16 cellular contexts compared by ENCODE assay signal in the genomic region with DNA sequence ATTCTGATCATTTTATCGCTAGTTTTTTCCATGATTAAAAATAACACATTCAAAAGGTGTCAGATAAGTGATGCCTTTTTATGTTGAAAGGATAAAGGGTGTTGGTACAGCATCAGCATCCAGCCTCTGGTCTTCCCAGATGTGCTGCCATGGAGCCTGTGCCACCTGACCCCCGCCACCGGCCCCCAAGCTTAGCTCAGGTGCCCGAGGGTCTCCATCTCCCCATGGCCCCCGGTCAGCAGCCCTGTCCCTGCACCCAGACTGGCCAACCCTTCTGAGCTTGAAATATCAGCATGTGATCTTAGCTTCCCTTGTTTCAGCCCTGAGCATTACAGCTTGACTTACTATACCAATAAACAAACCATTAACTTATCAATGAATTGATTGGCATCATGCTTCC. TPM values are rescaled to one million over a fixed set of nuclear protein-coding genes. Genes with fewer than 3 reads are reported as not detected.
DNase-seq lines count a peak whose midpoint lies in the region; ATAC-seq, FAIRE-seq and TF ChIP-seq lines count a peak whose summit lies in the region.
"Had no signal": no experiment of that assay in that cellular context is flagged by ENCODE, and none has a peak within 500 bp of the region (broad histone marks: within the 10 kb centered on the region; RNA-seq: fewer than 3 reads in every experiment).

No MANE protein-coding gene starts in this region.

- FAIRE-seq in GM12891 (lab: Jason Lieb, UNC): no peak
- FAIRE-seq: GM12878 had no signal

- no peaks in the 10 kb centered on the region for H3K9me3 Mint-ChIP-seq in stimulated activated naive CD8-positive, alpha-beta T cell treated with anti-CD3 and anti-CD28 coated beads, Interleukin-15, Interleukin-2, amounts not matched to agents 100 ng/mL and 50 ng/mL, for 24 hours
- no peaks in the 10 kb centered on the region for H3K9me3 Mint-ChIP-seq in stimulated activated naive CD8-positive, alpha-beta T cell treated with anti-CD3 and anti-CD28 coated beads, Interleukin-15, amount 100 ng/mL, for 72 hours
- H3K9me3 Mint-ChIP-seq in brain: peaks cover 0 to 4% (median 0%) of the 10 kb centered on the region in 5 experiments
- H3K9me3 Mint-ChIP-seq in CD14-positive monocyte: peaks cover 2 to 10% (median 4%) of the 10 kb centered on the region in 7 donors
- H3K9me3 Mint-ChIP-seq: activated naive CD4-positive, alpha-beta T cell treated with anti-CD3 and anti-CD28 coated beads, Interleukin-2, amount 50 U/mL, for 72 hours had no signal

- H3K4me3 ChIP-seq in mesodermal cell (ENCODE audit: extremely low read depth, insufficient read depth, low read length, poor library complexity, severe bottlenecking): no peak overlapping the region
- H3K4me3 ChIP-seq: colonic mucosa, GM12878, tibial nerve had no signal

- no peak for ATAC-seq in stimulated activated naive CD8-positive, alpha-beta T cell treated with anti-CD3 and anti-CD28 coated beads, Interleukin-15, amount 100 ng/mL, for 72 hours
- ATAC-seq: GM12878 had no signal

- no peaks in the 10 kb centered on the region for H3K9me3 ChIP-seq in mesodermal cell (ENCODE audit: control insufficient read depth, low read length)
- H3K9me3 ChIP-seq: colonic mucosa, tibial nerve had no signal

- H3K36me3 Mint-ChIP-seq in stimulated activated naive CD8-positive, alpha-beta T cell treated with anti-CD3 and anti-CD28 coated beads, Interleukin-15, Interleukin-2, amounts not matched to agents 100 ng/mL and 50 ng/mL, for 24 hours (ENCODE audit: low read depth): peaks cover 69% of the 10 kb centered on the region
- H3K36me3 Mint-ChIP-seq in brain: peaks cover 60% of the 10 kb centered on the region
- peaks cover 16 to 24% of the 10 kb centered on the region in 2 donors for H3K36me3 Mint-ChIP-seq in CD14-positive monocyte

- H3K4me3 Mint-ChIP-seq in stimulated activated naive CD8-positive, alpha-beta T cell treated with anti-CD3 and anti-CD28 coated beads, Interleukin-15, Interleukin-2, amounts not matched to agents 100 ng/mL and 50 ng/mL, for 24 hours: no peak overlapping the region
- peak overlapping the region in 1 of 2 donors; percentile 35 for H3K4me3 Mint-ChIP-seq in stimulated activated naive CD8-positive, alpha-beta T cell treated with anti-CD3 and anti-CD28 coated beads, Interleukin-15, amount 100 ng/mL, for 72 hours
- H3K4me3 Mint-ChIP-seq in brain: peak overlapping the region in 1 of 5 experiments; percentile 8
- no peak overlapping the region for H3K4me3 Mint-ChIP-seq in CD14-positive monocyte

- TF ChIP-seq CTCF in brain (conservative IDR thresholded peaks at IDR 0.05) (no peak), CD14-positive monocyte (IDR thresholded peaks at IDR 0.05) (no peak)

- intact Hi-C loops in CD14-positive monocyte (cut with micrococcal nuclease): no loop called here

- no peak for TF ChIP-seq POLR2A in GM12891 (IDR thresholded peaks at IDR 0.05; ENCODE audit: low read depth, low read length)

- H3K4me1 Mint-ChIP-seq in stimulated activated naive CD8-positive, alpha-beta T cell treated with anti-CD3 and anti-CD28 coated beads, Interleukin-15, Interleukin-2, amounts not matched to agents 100 ng/mL and 50 ng/mL, for 24 hours (ENCODE audit: low read depth): peaks cover 75% of the 10 kb centered on the region
- peaks cover 83% of the 10 kb centered on the region for H3K4me1 Mint-ChIP-seq in stimulated activated naive CD8-positive, alpha-beta T cell treated with anti-CD3 and anti-CD28 coated beads, Interleukin-15, amount 100 ng/mL, for 72 hours
- H3K4me1 Mint-ChIP-seq in brain (peaks cover 58% of the 10 kb centered on the region), CD14-positive monocyte (peaks cover 42% of the 10 kb centered on the region)

- no peaks in the 10 kb centered on the region for H3K27me3 Mint-ChIP-seq in stimulated activated naive CD8-positive, alpha-beta T cell treated with anti-CD3 and anti-CD28 coated beads, Interleukin-15, Interleukin-2, amounts not matched to agents 100 ng/mL and 50 ng/mL, for 24 hours
- no peaks in the 10 kb centered on the region for H3K27me3 Mint-ChIP-seq in stimulated activated naive CD8-positive, alpha-beta T cell treated with anti-CD3 and anti-CD28 coated beads, Interleukin-15, amount 100 ng/mL, for 72 hours
- no peaks in the 10 kb centered on the region for H3K27me3 Mint-ChIP-seq in brain
- peaks cover 0 to 3% (median 0%) of the 10 kb centered on the region in 3 donors for H3K27me3 Mint-ChIP-seq in CD14-positive monocyte (ENCODE audit: low read depth in 3 of 3)

- DNase-seq in stimulated activated naive CD8-positive, alpha-beta T cell treated with anti-CD3 and anti-CD28 coated beads, Interleukin-15, amount 100 ng/mL, for 72 hours: no peak
- DNase-seq in CD14-positive monocyte (ENCODE audit: low spot score) (no peak), COR-L47 (lab: John Stamatoyannopoulos, UW) (no peak), GM12891 (ENCODE audit: insufficient read length, low spot score) (no peak), DMS79 (lab: John Stamatoyannopoulos, UW) (no peak)
- DNase-seq: colonic mucosa, midbrain, NCI-H187 treated with DMSO at 0.1 percent for 48 hours, NCI-H510A treated with DMSO at 0.1 percent for 48 hours had no signal

- peak overlapping the region; percentile 65 for H3K27ac Mint-ChIP-seq in stimulated activated naive CD8-positive, alpha-beta T cell treated with anti-CD3 and anti-CD28 coated beads, Interleukin-15, Interleukin-2, amounts not matched to agents 100 ng/mL and 50 ng/mL, for 24 hours
- H3K27ac Mint-ChIP-seq in stimulated activated naive CD8-positive, alpha-beta T cell treated with anti-CD3 and anti-CD28 coated beads, Interleukin-15, amount 100 ng/mL, for 72 hours: peak overlapping the region in 1 of 2 donors; percentile 8
- H3K27ac Mint-ChIP-seq in brain (peak overlapping the region in 3 of 5 experiments; percentile 29 to 63 (median 54)), CD14-positive monocyte (peak overlapping the region in 2 of 7 donors; percentile 30 to 42)

- H3K36me3 ChIP-seq in mesodermal cell (ENCODE audit: control insufficient read depth, insufficient read depth, low read length): peaks cover 59% of the 10 kb centered on the region
- H3K36me3 ChIP-seq: colonic mucosa, tibial nerve had no signal

- peaks cover 78% of the 10 kb centered on the region for H3K4me1 ChIP-seq in mesodermal cell (ENCODE audit: control insufficient read depth, insufficient read depth, low read length, poor library complexity, severe bottlenecking)
- H3K4me1 ChIP-seq: parathyroid adenoma had no signal

- 96 to 98% methylated on average over 4 of the region's 5 CpGs for WGBS in mesodermal cell (ENCODE audit: insufficient coverage in 2 of 2), 2 experiments

- H3K27ac ChIP-seq in mesodermal cell (ENCODE audit: low read depth, low read length, severe bottlenecking): peak overlapping the region; percentile 78
- H3K27ac ChIP-seq: colonic mucosa, parathyroid adenoma, tibial nerve had no signal

TF ChIP-seq in GM12891, 5 proteins besides CTCF, POLR2A, EP300 and RAD21:
- no peak for TF ChIP-seq POU2F2 (IDR thresholded peaks at IDR 0.05; ENCODE audit: low read depth, low read length)
- no peak for TF ChIP-seq SPI1 (IDR thresholded peaks at IDR 0.05; ENCODE audit: low read depth, low read length)
- TF ChIP-seq POLR2AphosphoS5 (IDR thresholded peaks at IDR 0.05; ENCODE audit: low read depth, low read length): no peak
- no peak for TF ChIP-seq PAX5 (IDR thresholded peaks at IDR 0.05; ENCODE audit: insufficient read depth, low read length, severe bottlenecking)
- TF ChIP-seq TAF1 (IDR thresholded peaks at IDR 0.05; ENCODE audit: low read depth, low read length): no peak

RNA-seq across cellular contexts. Expression of gene PFKP, which starts 24.6 kb away (rescaled TPM):
- polyA plus RNA-seq in brain (ENCODE audit: insufficient read depth, low read depth, low replicate concordance) (167 TPM), CD14-positive monocyte (1 to 10 TPM; 6.5 to 8.1 TPM)
- polyA plus RNA-seq in mesodermal cell (2013, experiment 1 of 2): 338 TPM
- 311 TPM for polyA plus RNA-seq in mesodermal cell (2013, experiment 2 of 2)
- 129 TPM for polyA plus RNA-seq in GM12891 (2012; ENCODE audit: low read depth, missing spikeins)

Comparison
In these comparisons a context has a peak if more than half of its experiments do, and no peak if none do; other contexts are left out.
1. RNA of gene PFKP, which starts 24.6 kb away (polyA plus RNA-seq): 167 TPM in brain (single experiment); 6.5 to 8.1 TPM in CD14-positive monocyte; every median in the first group is over 10 times any median in the second.